ENCODE assay signal across 8 cellular contexts in the genomic region with DNA sequence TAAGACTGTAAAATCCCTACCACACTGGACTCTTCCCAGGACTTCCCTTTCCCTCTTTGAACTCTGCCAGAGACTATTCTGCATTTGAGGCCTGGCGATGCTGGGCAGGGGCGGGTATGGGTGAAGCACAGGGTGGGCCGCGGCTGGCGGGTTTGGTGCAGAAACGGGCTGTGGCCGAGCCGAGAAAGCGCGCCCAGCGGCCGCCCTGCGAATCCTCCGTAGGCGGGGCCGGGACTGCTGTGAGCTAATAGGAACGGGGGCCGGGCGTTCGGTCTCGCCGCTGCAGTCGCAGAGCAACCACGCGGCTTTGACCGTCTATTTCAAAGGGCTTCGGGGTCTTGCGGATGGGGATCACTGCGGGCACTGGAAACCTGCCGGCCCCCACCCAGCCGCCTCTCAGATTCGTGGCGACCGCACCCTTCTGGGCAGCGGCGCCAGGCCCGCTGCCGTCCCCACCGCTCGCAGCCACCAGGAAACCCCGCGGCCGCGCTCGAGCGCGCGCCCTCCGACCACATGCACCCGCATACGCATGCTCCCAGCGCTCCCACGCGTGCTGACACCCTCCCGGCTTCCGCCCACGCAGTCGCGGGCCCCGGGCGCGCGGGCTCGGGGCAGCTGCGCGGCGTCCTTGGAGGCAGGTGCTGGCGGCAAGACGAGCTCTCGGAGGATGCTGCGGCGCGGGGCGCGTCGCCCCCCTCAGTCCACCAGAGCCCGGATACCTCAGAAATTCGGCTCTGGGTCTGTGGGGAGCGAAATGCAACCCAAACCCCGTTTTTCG. TPM values are rescaled to one million over a fixed set of nuclear protein-coding genes. Genes with fewer than 3 reads are reported as not detected.
DNase-seq lines count a peak whose midpoint lies in the region; ATAC-seq and TF ChIP-seq lines count a peak whose summit lies in the region.

No MANE protein-coding gene starts in this region.

- no peaks in the 10 kb centered on the region for H3K36me3 Mint-ChIP-seq in IgD-negative memory B cell
- no peaks in the 10 kb centered on the region for H3K36me3 Mint-ChIP-seq in activated T-helper 2 cell treated with anti-CD3 and anti-CD28 coated beads, Interferon-gamma antibody, Interleukin-2, Interleukin-4, amounts not matched to agents 10 μg/mL and 5 μg/mL and 100 μg/mL, durations not matched to agents 14 hours and 24 hours and 36 hours (ENCODE audit: low read depth)
- no peaks in the 10 kb centered on the region for H3K36me3 Mint-ChIP-seq in natural killer cell

- peaks cover 16 to 31% (median 18%) of the 10 kb centered on the region in 3 donors for H3K4me1 Mint-ChIP-seq in IgD-negative memory B cell
- peaks cover 23% of the 10 kb centered on the region for H3K4me1 Mint-ChIP-seq in activated T-helper 2 cell treated with anti-CD3 and anti-CD28 coated beads, Interferon-gamma antibody, Interleukin-2, Interleukin-4, amounts not matched to agents 10 μg/mL and 5 μg/mL and 100 μg/mL, durations not matched to agents 14 hours and 24 hours and 36 hours (ENCODE audit: low read depth)
- H3K4me1 Mint-ChIP-seq in natural killer cell = peaks cover 41% of the 10 kb centered on the region in 2 donors

- H3K27ac Mint-ChIP-seq in IgD-negative memory B cell (peak overlapping the region; percentile 98 to 100 (median 100)), natural killer cell (peak overlapping the region; percentile 95 to 99)
- H3K27ac Mint-ChIP-seq in activated T-helper 2 cell treated with anti-CD3 and anti-CD28 coated beads, Interferon-gamma antibody, Interleukin-2, Interleukin-4, amounts not matched to agents 10 μg/mL and 5 μg/mL and 100 μg/mL, durations not matched to agents 14 hours and 24 hours and 36 hours = peak overlapping the region; percentile 83

- peak; percentile 79 for DNase-seq in DMS79 treated with DMSO at 0.1 percent for 48 hours (lab: John Stamatoyannopoulos, UW)
- peak; percentile 89 for DNase-seq in RKO (ENCODE audit: low spot score)
- peak; percentile 79 for DNase-seq in activated T-helper 2 cell treated with anti-CD3 and anti-CD28 coated beads, Interferon-gamma antibody, Interleukin-2, Interleukin-4, amounts not matched to agents 10 μg/mL and 5 μg/mL and 100 μg/mL, durations not matched to agents 14 hours and 24 hours and 36 hours (ENCODE audit: low spot score)
- peak; percentile 68 for DNase-seq in fibroblast of peridontal ligament (ENCODE audit: extremely low read depth)
- DNase-seq in natural killer cell = peak; percentile 84
- peak; percentile 77 to 90 (median 83) for DNase-seq in stimulated activated naive CD4-positive, alpha-beta T cell (lab: John Stamatoyannopoulos, UW)

- intact Hi-C loops in activated T-helper 2 cell treated with anti-CD3 and anti-CD28 coated beads, Interferon-gamma antibody, Interleukin-2, Interleukin-4, amounts not matched to agents 10 μg/mL and 5 μg/mL and 100 μg/mL, durations not matched to agents 14 hours and 24 hours and 36 hours (cut with micrococcal nuclease) = loop anchor here (1.0 to 10.0 kb wide), 5 partner anchors 33 to 884 kb away; partner anchors contain the start of genes DIPK1A and DNTTIP2
- intact Hi-C loops in natural killer cell (cut with micrococcal nuclease) = loop anchor here (1.0 to 10.0 kb wide), 8 partner anchors 63 to 882 kb away; partner anchors contain the start of genes DIPK1A and GCLM

- H3K27me3 Mint-ChIP-seq in IgD-negative memory B cell (no peaks in the 10 kb centered on the region), natural killer cell (ENCODE audit: low read depth in 2 of 2) (peaks cover 0 to 3% of the 10 kb centered on the region in 2 donors)
- H3K27me3 Mint-ChIP-seq in activated T-helper 2 cell treated with anti-CD3 and anti-CD28 coated beads, Interferon-gamma antibody, Interleukin-2, Interleukin-4, amounts not matched to agents 10 μg/mL and 5 μg/mL and 100 μg/mL, durations not matched to agents 14 hours and 24 hours and 36 hours (ENCODE audit: low read depth) = no peaks in the 10 kb centered on the region

- no peak for TF ChIP-seq CTCF in natural killer cell (IDR thresholded peaks at IDR 0.05)

- peak overlapping the region; percentile 91 to 100 (median 94) for H3K4me3 Mint-ChIP-seq in IgD-negative memory B cell
- peak overlapping the region; percentile 83 for H3K4me3 Mint-ChIP-seq in activated T-helper 2 cell treated with anti-CD3 and anti-CD28 coated beads, Interferon-gamma antibody, Interleukin-2, Interleukin-4, amounts not matched to agents 10 μg/mL and 5 μg/mL and 100 μg/mL, durations not matched to agents 14 hours and 24 hours and 36 hours (ENCODE audit: low read depth)
- H3K4me3 Mint-ChIP-seq in natural killer cell = peak overlapping the region; percentile 97

- ATAC-seq in GM21529 (IDR thresholded peaks at IDR 0.05; ENCODE audit: unreplicated experiment) (peak; percentile 56), natural killer cell (peak; percentile 45 to 71 (median 62))

- H3K9me3 Mint-ChIP-seq in IgD-negative memory B cell = peaks cover 0 to 3% (median 2%) of the 10 kb centered on the region in 3 donors
- H3K9me3 Mint-ChIP-seq in activated T-helper 2 cell treated with anti-CD3 and anti-CD28 coated beads, Interferon-gamma antibody, Interleukin-2, Interleukin-4, amounts not matched to agents 10 μg/mL and 5 μg/mL and 100 μg/mL, durations not matched to agents 14 hours and 24 hours and 36 hours = peaks cover 6% of the 10 kb centered on the region
- H3K9me3 Mint-ChIP-seq in natural killer cell = no peaks in the 10 kb centered on the region

RNA-seq across cellular contexts. Expression of gene DNTTIP2, which starts 32.7 kb away (rescaled TPM):
- polyA plus RNA-seq in IgD-negative memory B cell = 76.5 TPM
- 80.7 and 85.5 TPM in 2 replicates for total RNA-seq in activated T-helper 2 cell treated with anti-CD3 and anti-CD28 coated beads, Interferon-gamma antibody, Interleukin-2, Interleukin-4, amounts not matched to agents 10 μg/mL and 5 μg/mL and 100 μg/mL, durations not matched to agents 14 hours and 24 hours and 36 hours
- total RNA-seq in natural killer cell = 100 to 1,000 TPM in 1 of 3 donors, 10 to 100 TPM in 2; 88.5 to 104 (median 97.3) TPM

Comparison
In these comparisons a context has a peak if more than half of its experiments do, and no peak if none do; other contexts are left out.
1. Peak in every context shown above with its lines: DNase-seq and ATAC-seq.